In the genomic region with DNA sequence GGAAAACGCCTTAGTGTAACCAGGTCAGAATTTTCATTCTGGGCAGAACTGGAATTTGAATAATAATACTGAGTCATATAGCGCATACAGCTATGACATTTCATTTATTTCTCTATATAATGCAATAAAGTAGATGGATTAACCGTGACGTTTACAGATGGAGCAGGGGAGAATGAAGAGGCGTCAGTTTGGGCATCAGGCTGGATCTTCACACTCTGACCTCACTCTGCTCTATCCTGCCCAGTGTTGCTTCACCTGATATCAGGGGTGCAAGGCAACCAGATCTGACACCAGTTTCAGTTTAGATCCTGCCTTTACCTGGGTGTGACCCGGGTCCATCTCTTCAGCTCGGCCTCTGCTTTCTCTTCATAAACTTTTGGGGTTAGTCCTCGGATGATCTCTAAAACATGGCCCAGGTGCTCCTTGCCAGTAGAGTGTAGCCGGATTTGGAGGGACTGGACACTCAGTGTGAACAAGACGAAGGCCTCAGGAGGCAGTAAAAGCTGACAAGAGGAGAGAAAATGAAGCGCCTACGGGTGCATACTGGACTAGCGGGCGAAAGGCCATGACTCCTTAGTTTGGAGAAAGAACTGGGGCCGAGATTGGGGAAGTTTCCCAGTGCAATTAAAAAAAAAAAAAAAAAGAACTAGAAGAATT, we compare ENCODE assay signal across 8 cellular contexts. TPM values are rescaled to one million over a fixed set of nuclear protein-coding genes. Genes with fewer than 3 reads are reported as not detected.
DNase-seq lines count a peak whose midpoint lies in the region; ATAC-seq and TF ChIP-seq lines count a peak whose summit lies in the region.

No MANE protein-coding gene starts in this region.

- peak overlapping the region; percentile 97 for H3K27ac Mint-ChIP-seq in effector memory CD8-positive, alpha-beta T cell
- H3K27ac Mint-ChIP-seq in nephron, result peak overlapping the region; percentile 92 to 95 (median 94)

- H3K4me3 Mint-ChIP-seq in activated T-cell treated with anti-CD3 and anti-CD28 coated beads, Interleukin-2, amount 50 U/mL, for 4 hours, result peak overlapping the region; percentile 90
- H3K4me3 Mint-ChIP-seq in effector memory CD8-positive, alpha-beta T cell, result peak overlapping the region in 1 of 2 donors; percentile 97
- H3K4me3 Mint-ChIP-seq in nephron, result peak overlapping the region; percentile 84 to 93 (median 89)

- H3K27me3 Mint-ChIP-seq in activated T-cell treated with anti-CD3 and anti-CD28 coated beads, Interleukin-2, amount 50 U/mL, for 4 hours (ENCODE audit: low read depth), result no peaks in the 10 kb centered on the region
- H3K27me3 Mint-ChIP-seq in effector memory CD8-positive, alpha-beta T cell, result no peaks in the 10 kb centered on the region
- no peaks in the 10 kb centered on the region for H3K27me3 Mint-ChIP-seq in nephron (ENCODE audit: low read depth)

- no peaks in the 10 kb centered on the region for H3K9me3 Mint-ChIP-seq in activated T-cell treated with anti-CD3 and anti-CD28 coated beads, Interleukin-2, amount 50 U/mL, for 4 hours
- H3K9me3 Mint-ChIP-seq in effector memory CD8-positive, alpha-beta T cell, result no peaks in the 10 kb centered on the region
- no peaks in the 10 kb centered on the region for H3K9me3 Mint-ChIP-seq in nephron

- H3K4me1 Mint-ChIP-seq in activated T-cell treated with anti-CD3 and anti-CD28 coated beads, Interleukin-2, amount 50 U/mL, for 4 hours (ENCODE audit: low read depth), result peaks cover 45% of the 10 kb centered on the region
- H3K4me1 Mint-ChIP-seq in effector memory CD8-positive, alpha-beta T cell (ENCODE audit: low read depth in 2 of 2), result peaks cover 55 to 56% of the 10 kb centered on the region in 2 donors
- peaks cover 27% of the 10 kb centered on the region for H3K4me1 Mint-ChIP-seq in nephron

- no peaks in the 10 kb centered on the region for H3K36me3 Mint-ChIP-seq in activated T-cell treated with anti-CD3 and anti-CD28 coated beads, Interleukin-2, amount 50 U/mL, for 4 hours (ENCODE audit: insufficient read depth)
- H3K36me3 Mint-ChIP-seq in effector memory CD8-positive, alpha-beta T cell (ENCODE audit: insufficient read depth), result peaks cover 16% of the 10 kb centered on the region
- no peaks in the 10 kb centered on the region for H3K36me3 Mint-ChIP-seq in nephron (ENCODE audit: low read depth)

- ATAC-seq in activated T-cell treated with anti-CD3 and anti-CD28 coated beads, Interleukin-2, amount 50 U/mL, for 4 hours, result no peak
- no peak for ATAC-seq in effector memory CD8-positive, alpha-beta T cell (replicated peaks)
- no peak for ATAC-seq in GM21723 (IDR thresholded peaks at IDR 0.05; ENCODE audit: unreplicated experiment)

- no peak for TF ChIP-seq CTCF in nephron (IDR thresholded peaks at IDR 0.05; ENCODE audit: unreplicated experiment in 3 of 3)

- DNase-seq in activated T-cell treated with anti-CD3 and anti-CD28 coated beads, Interleukin-2, amount 50 U/mL, for 4 hours, result no peak
- DNase-seq in activated T-cell treated with anti-CD3 and anti-CD28 coated beads for 4 hours (no peak), NCI-H1930 (lab: John Stamatoyannopoulos, UW) (no peak), NCI-H146 (lab: John Stamatoyannopoulos, UW) (no peak)
- DNase-seq in NK-92 treated with Interleukin-12 subunit alpha and Interleukin-12 subunit beta, amount 100 ng/mL, for 24 hours (lab: John Stamatoyannopoulos, UW), result peak; percentile 51
- DNase-seq in effector memory CD8-positive, alpha-beta T cell, result no peak

RNA-seq across cellular contexts. Expression of gene ZYX, which starts 1.4 kb away (rescaled TPM):
- total RNA-seq in activated T-cell treated with anti-CD3 and anti-CD28 coated beads, Interleukin-2, amount 50 U/mL, for 4 hours, result 10 to 100 TPM; 89.0 to 94.2 (median 90.6) TPM

RNA-seq across cellular contexts. Expression of gene FAM131B, which starts 17.2 kb away (rescaled TPM):
- under 1 TPM; 0.28 to 0.50 (median 0.43) TPM for total RNA-seq in activated T-cell treated with anti-CD3 and anti-CD28 coated beads, Interleukin-2, amount 50 U/mL, for 4 hours

RNA-seq across cellular contexts. Expression of gene EPHA1, which starts 28.9 kb away (rescaled TPM):
- 1 to 10 TPM; 1.1 to 1.9 (median 1.5) TPM for total RNA-seq in activated T-cell treated with anti-CD3 and anti-CD28 coated beads, Interleukin-2, amount 50 U/mL, for 4 hours
